Comparison of ENCODE assay signal across 15 cellular contexts in genomic region chr3:146972726-146973125, GRCh38.
DNase-seq lines count a peak whose midpoint lies in the region; ATAC-seq, FAIRE-seq and TF ChIP-seq lines count a peak whose summit lies in the region.
"Had no signal": no experiment of that assay in that cellular context is flagged by ENCODE, and none has a peak within 500 bp of the region (broad histone marks: within the 10 kb centered on the region; RNA-seq: fewer than 3 reads in every experiment).

No MANE protein-coding gene starts in this region.

- POLR2A ChIA-PET in activated CD4-positive, alpha-beta T cell treated with anti-CD3 and anti-CD28 coated beads, Interleukin-2, amount 10 ng/mL, durations not matched to agents 7 days and 5 days (lab: Charles Lee): no interaction called here

- H3K4me3 Mint-ChIP-seq in progenitor cell of endocrine pancreas (ENCODE audit: low read depth): no peak overlapping the region
- H3K4me3 Mint-ChIP-seq in activated CD4-positive, alpha-beta T cell treated with anti-CD3 and anti-CD28 coated beads, Interleukin-2, amount 10 ng/mL, durations not matched to agents 7 days and 5 days: no peak overlapping the region

- ATAC-seq in HG02623 (IDR thresholded peaks at IDR 0.05; ENCODE audit: unreplicated experiment): no peak

- H3K4me1 Mint-ChIP-seq in progenitor cell of endocrine pancreas (ENCODE audit: low read depth): no peaks in the 10 kb centered on the region
- no peaks in the 10 kb centered on the region for H3K4me1 Mint-ChIP-seq in activated CD4-positive, alpha-beta T cell treated with anti-CD3 and anti-CD28 coated beads, Interleukin-2, amount 10 ng/mL, durations not matched to agents 7 days and 5 days

- peak; percentile 41 for FAIRE-seq in D721Med (lab: Jason Lieb, UNC)

- DNase-seq in D721Med (ENCODE audit: insufficient read length, low spot score): no peak
- DNase-seq in M059J (ENCODE audit: low read depth): peak; percentile 86
- DNase-seq in choroid plexus epithelial cell (ENCODE audit: low read depth): peak; percentile 68
- DNase-seq in myocyte (ENCODE audit: low read depth): peak; percentile 41
- no peak for DNase-seq in progenitor cell of endocrine pancreas (ENCODE audit: low spot score, unreplicated experiment)
- DNase-seq in activated CD8-positive, alpha-beta memory T cell treated with anti-CD3 and anti-CD28 coated beads, Interleukin-2, amount 50 U/mL, for 4 hours: no peak
- DNase-seq in activated CD4-positive, alpha-beta T cell treated with anti-CD3 and anti-CD28 coated beads, Interleukin-2, amount 10 ng/mL, durations not matched to agents 7 days and 5 days: no peak
- DNase-seq: activated CD4-positive, CD25-positive, alpha-beta regulatory T cell treated with anti-CD3 and anti-CD28 coated beads, Interleukin-2, amount 50 U/mL, for 72 hours; amygdala; NCI-H1417 treated with DMSO at 0.1 percent for 48 hours; NCI-H82; PC-9; sigmoid colon; T1000 had no signal

- H3K27ac Mint-ChIP-seq in progenitor cell of endocrine pancreas: no peak overlapping the region
- no peak overlapping the region for H3K27ac Mint-ChIP-seq in activated CD4-positive, alpha-beta T cell treated with anti-CD3 and anti-CD28 coated beads, Interleukin-2, amount 10 ng/mL, durations not matched to agents 7 days and 5 days

- CTCF ChIA-PET in activated CD4-positive, alpha-beta T cell treated with anti-CD3 and anti-CD28 coated beads, Interleukin-2, amount 10 ng/mL, durations not matched to agents 7 days and 5 days (lab: Charles Lee): no interaction called here

- no peaks in the 10 kb centered on the region for H3K27me3 Mint-ChIP-seq in progenitor cell of endocrine pancreas
- no peaks in the 10 kb centered on the region for H3K27me3 Mint-ChIP-seq in activated CD4-positive, alpha-beta T cell treated with anti-CD3 and anti-CD28 coated beads, Interleukin-2, amount 10 ng/mL, durations not matched to agents 7 days and 5 days

- H3K36me3 Mint-ChIP-seq in progenitor cell of endocrine pancreas (ENCODE audit: insufficient read depth): no peaks in the 10 kb centered on the region
- no peaks in the 10 kb centered on the region for H3K36me3 Mint-ChIP-seq in activated CD4-positive, alpha-beta T cell treated with anti-CD3 and anti-CD28 coated beads, Interleukin-2, amount 10 ng/mL, durations not matched to agents 7 days and 5 days (ENCODE audit: low read depth)

- H3K9me3 Mint-ChIP-seq in progenitor cell of endocrine pancreas (ENCODE audit: low read depth): no peaks in the 10 kb centered on the region
- no peaks in the 10 kb centered on the region for H3K9me3 Mint-ChIP-seq in activated CD4-positive, alpha-beta T cell treated with anti-CD3 and anti-CD28 coated beads, Interleukin-2, amount 10 ng/mL, durations not matched to agents 7 days and 5 days

- H3K4me3 ChIP-seq in choroid plexus epithelial cell (ENCODE audit: low read depth, low read length): no peak overlapping the region
- H3K4me3 ChIP-seq: PC-9, sigmoid colon had no signal

- no peak for TF ChIP-seq CTCF in D721Med (IDR thresholded peaks at IDR 0.05; ENCODE audit: insufficient read depth, missing control alignments)
- TF ChIP-seq CTCF in choroid plexus epithelial cell (conservative IDR thresholded peaks at IDR 0.05; ENCODE audit: low read depth, low read length): no peak
- TF ChIP-seq CTCF in progenitor cell of endocrine pancreas (IDR thresholded peaks at IDR 0.05; ENCODE audit: unreplicated experiment): no peak

Comparison
In these comparisons a context has a peak if more than half of its experiments do, and no peak if none do; other contexts are left out.
1. DNase-seq: peak in M059J (single experiment), choroid plexus epithelial cell (single experiment) and myocyte (single experiment); none in D721Med (single experiment), progenitor cell of endocrine pancreas (single experiment), activated CD8-positive, alpha-beta memory T cell treated with anti-CD3 and anti-CD28 coated beads, Interleukin-2, amount 50 U/mL, for 4 hours (single experiment) and activated CD4-positive, alpha-beta T cell treated with anti-CD3 and anti-CD28 coated beads, Interleukin-2, amount 10 ng/mL, durations not matched to agents 7 days and 5 days (single experiment).